In the genomic region with DNA sequence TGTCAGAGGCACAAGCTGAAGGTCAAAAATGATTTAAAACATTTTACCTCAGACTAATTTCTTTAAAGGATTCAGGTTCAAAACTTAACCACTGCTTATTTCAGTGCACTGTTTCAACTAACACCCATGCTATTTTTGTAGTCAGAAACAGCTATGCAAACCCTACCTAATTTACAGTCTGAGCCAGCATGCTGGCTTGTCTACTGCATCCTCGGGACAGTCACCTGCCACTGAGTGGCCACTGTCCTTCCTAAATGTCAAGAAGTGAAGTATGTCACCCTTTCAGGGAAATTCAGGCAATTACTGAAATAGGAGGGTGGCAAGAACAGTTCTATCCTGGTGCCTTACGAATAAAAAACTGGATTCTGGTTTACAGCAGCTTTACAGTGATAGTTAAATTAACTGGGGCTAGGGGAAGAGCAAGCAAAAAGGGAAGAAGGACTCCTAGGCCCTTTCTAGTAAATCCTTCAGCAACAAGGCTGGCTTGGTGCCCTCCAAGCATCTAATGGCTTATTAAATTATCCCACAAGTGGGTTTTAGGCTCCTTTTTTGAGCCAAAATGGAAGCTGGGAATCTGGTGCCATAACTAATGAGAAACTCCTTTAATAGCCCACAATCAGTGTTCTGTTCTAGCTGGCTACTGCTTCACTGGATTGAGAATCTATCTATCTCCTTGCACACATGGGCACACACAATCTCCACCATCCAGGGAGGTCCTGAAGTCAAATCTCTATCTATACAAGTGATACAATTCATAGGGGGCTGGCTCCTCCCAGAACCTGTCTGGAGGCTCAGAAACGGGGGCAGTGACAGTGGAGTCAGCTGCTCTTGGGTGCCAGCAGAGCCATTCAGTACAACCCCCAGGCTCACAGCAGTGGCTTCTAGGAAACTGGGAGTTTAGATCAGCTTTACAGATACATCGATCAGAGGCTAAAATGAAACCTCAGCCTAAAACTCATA, we compare ENCODE assay signal across 11 cellular contexts. TPM values are rescaled to one million over a fixed set of nuclear protein-coding genes. Genes with fewer than 3 reads are reported as not detected.
DNase-seq lines count a peak whose midpoint lies in the region; ATAC-seq, FAIRE-seq and TF ChIP-seq lines count a peak whose summit lies in the region.
"Had no signal": no experiment of that assay in that cellular context is flagged by ENCODE, and none has a peak within 500 bp of the region (broad histone marks: within the 10 kb centered on the region; RNA-seq: fewer than 3 reads in every experiment).

No MANE protein-coding gene starts in this region.

- H3K4me1 Mint-ChIP-seq in activated CD4-positive, alpha-beta T cell treated with anti-CD3 and anti-CD28 coated beads, Interleukin-2, amount 10 ng/mL, durations not matched to agents 7 days and 5 days: peaks cover 54% of the 10 kb centered on the region
- H3K4me1 Mint-ChIP-seq in activated CD8-positive, alpha-beta T cell treated with anti-CD3 and anti-CD28 coated beads, Interleukin-2, amount 10 ng/mL, durations not matched to agents 7 days and 5 days (ENCODE audit: low read depth): peaks cover 72% of the 10 kb centered on the region
- H3K4me1 Mint-ChIP-seq in immature natural killer cell: peaks cover 71 to 77% of the 10 kb centered on the region in 2 donors

- H3K27me3 ChIP-seq in stomach: no peaks in the 10 kb centered on the region
- H3K27me3 ChIP-seq: suprapubic skin had no signal

- no peak for ATAC-seq in activated CD8-positive, alpha-beta T cell treated with anti-CD3 and anti-CD28 coated beads, Interleukin-2, amount 10 ng/mL, durations not matched to agents 7 days and 5 days
- no peak for ATAC-seq in GM18867 (IDR thresholded peaks at IDR 0.05; ENCODE audit: unreplicated experiment)

- H3K36me3 Mint-ChIP-seq in activated CD4-positive, alpha-beta T cell treated with anti-CD3 and anti-CD28 coated beads, Interleukin-2, amount 10 ng/mL, durations not matched to agents 7 days and 5 days (ENCODE audit: low read depth): peaks cover 55% of the 10 kb centered on the region
- H3K36me3 Mint-ChIP-seq in activated CD8-positive, alpha-beta T cell treated with anti-CD3 and anti-CD28 coated beads, Interleukin-2, amount 10 ng/mL, durations not matched to agents 7 days and 5 days (ENCODE audit: low read depth): peaks cover 67% of the 10 kb centered on the region
- peaks cover 4 to 44% (median 9%) of the 10 kb centered on the region in 3 donors for H3K36me3 Mint-ChIP-seq in immature natural killer cell

- peaks cover 59 to 99% (median 92%) of the 10 kb centered on the region in 4 donors for H3K36me3 ChIP-seq in stomach

- no peak for DNase-seq in activated CD4-positive, alpha-beta T cell treated with anti-CD3 and anti-CD28 coated beads, Interleukin-2, amount 10 ng/mL, durations not matched to agents 7 days and 5 days
- DNase-seq in activated CD4-positive, alpha-beta T cell treated with anti-CD3 and anti-CD28 coated beads for 48 hours: no peak
- peak; percentile 27 for DNase-seq in activated CD8-positive, alpha-beta T cell treated with anti-CD3 and anti-CD28 coated beads, Interleukin-2, amount 10 ng/mL, durations not matched to agents 7 days and 5 days
- DNase-seq in immature natural killer cell (no peak), stomach (peak; percentile 8), NCI-H82 (lab: John Stamatoyannopoulos, UW) (no peak), RCC 7860 (ENCODE audit: low spot score) (no peak)
- DNase-seq: GOT3, NCI-H524 had no signal

- peaks cover 25 to 77% (median 33%) of the 10 kb centered on the region in 4 donors for H3K4me1 ChIP-seq in stomach

- H3K27me3 Mint-ChIP-seq in activated CD4-positive, alpha-beta T cell treated with anti-CD3 and anti-CD28 coated beads, Interleukin-2, amount 10 ng/mL, durations not matched to agents 7 days and 5 days: no peaks in the 10 kb centered on the region
- no peaks in the 10 kb centered on the region for H3K27me3 Mint-ChIP-seq in activated CD8-positive, alpha-beta T cell treated with anti-CD3 and anti-CD28 coated beads, Interleukin-2, amount 10 ng/mL, durations not matched to agents 7 days and 5 days (ENCODE audit: low read depth)
- H3K27me3 Mint-ChIP-seq in immature natural killer cell (ENCODE audit: low read depth in 3 of 3): peaks cover 0 to 16% (median 10%) of the 10 kb centered on the region in 3 donors

- POLR2A ChIA-PET in activated CD4-positive, alpha-beta T cell treated with anti-CD3 and anti-CD28 coated beads, Interleukin-2, amount 10 ng/mL, durations not matched to agents 7 days and 5 days (lab: Charles Lee): interaction anchor here (0.6 kb wide), 1 partner anchor 8 kb away, joined by 3 read pairs; no protein-coding TSS in a partner anchor
- POLR2A ChIA-PET in activated CD8-positive, alpha-beta T cell treated with anti-CD3 and anti-CD28 coated beads, Interleukin-2, amount 10 ng/mL, durations not matched to agents 7 days and 5 days (lab: Charles Lee): interaction anchor here (1.1 to 3.0 kb wide), 2 partner anchors 10 to 14 kb away, joined by 4 to 16 read pairs; no protein-coding TSS in a partner anchor

- FAIRE-seq in RCC 7860 (lab: Jason Lieb, UNC): no peak

- no peak overlapping the region for H3K4me3 ChIP-seq in stomach
- H3K4me3 ChIP-seq: suprapubic skin had no signal

- WGBS in stomach, 5 donors: 70 to 83% (median 79%) methylated on average over 4 of the region's 4 CpGs

- H3K27ac Mint-ChIP-seq in activated CD4-positive, alpha-beta T cell treated with anti-CD3 and anti-CD28 coated beads, Interleukin-2, amount 10 ng/mL, durations not matched to agents 7 days and 5 days: peak overlapping the region; percentile 0
- peak overlapping the region; percentile 65 for H3K27ac Mint-ChIP-seq in activated CD8-positive, alpha-beta T cell treated with anti-CD3 and anti-CD28 coated beads, Interleukin-2, amount 10 ng/mL, durations not matched to agents 7 days and 5 days
- peak overlapping the region; percentile 13 to 84 (median 72) for H3K27ac Mint-ChIP-seq in immature natural killer cell

- H3K9me3 Mint-ChIP-seq in activated CD4-positive, alpha-beta T cell treated with anti-CD3 and anti-CD28 coated beads, Interleukin-2, amount 10 ng/mL, durations not matched to agents 7 days and 5 days: no peaks in the 10 kb centered on the region
- no peaks in the 10 kb centered on the region for H3K9me3 Mint-ChIP-seq in activated CD8-positive, alpha-beta T cell treated with anti-CD3 and anti-CD28 coated beads, Interleukin-2, amount 10 ng/mL, durations not matched to agents 7 days and 5 days (ENCODE audit: insufficient read depth)
- no peaks in the 10 kb centered on the region for H3K9me3 Mint-ChIP-seq in immature natural killer cell

- no peak for TF ChIP-seq CTCF in stomach (IDR thresholded peaks at IDR 0.05)

- no peak for TF ChIP-seq EP300 in stomach (IDR thresholded peaks at IDR 0.05)

- peak overlapping the region in 3 of 5 donors; percentile 6 to 18 (median 8) for H3K27ac ChIP-seq in stomach
- H3K27ac ChIP-seq: suprapubic skin had no signal

- intact Hi-C loops in stomach (cut with DNase I; ENCODE audit: low total_unique reads): no loop called here

- H3K9me3 ChIP-seq in stomach: no peaks in the 10 kb centered on the region
- H3K9me3 ChIP-seq: suprapubic skin had no signal

- no peak for TF ChIP-seq POLR2A in stomach (IDR thresholded peaks at IDR 0.05)

- H3K4me3 Mint-ChIP-seq in activated CD4-positive, alpha-beta T cell treated with anti-CD3 and anti-CD28 coated beads, Interleukin-2, amount 10 ng/mL, durations not matched to agents 7 days and 5 days: no peak overlapping the region
- no peak overlapping the region for H3K4me3 Mint-ChIP-seq in activated CD8-positive, alpha-beta T cell treated with anti-CD3 and anti-CD28 coated beads, Interleukin-2, amount 10 ng/mL, durations not matched to agents 7 days and 5 days
- H3K4me3 Mint-ChIP-seq in immature natural killer cell: peak overlapping the region in 1 of 5 donors; percentile 7

- CTCF ChIA-PET in activated CD4-positive, alpha-beta T cell treated with anti-CD3 and anti-CD28 coated beads, Interleukin-2, amount 10 ng/mL, durations not matched to agents 7 days and 5 days (lab: Charles Lee): interaction anchor here (1.5 to 5.7 kb wide), 4 partner anchors 36 to 56 kb away, joined by 4 to 73 read pairs (median 38); a partner anchor contains a TSS
- CTCF ChIA-PET in activated CD8-positive, alpha-beta T cell treated with anti-CD3 and anti-CD28 coated beads, Interleukin-2, amount 10 ng/mL, durations not matched to agents 7 days and 5 days (lab: Charles Lee): interaction anchor here (1.2 to 28.2 kb wide), 3 partner anchors 19 to 80 kb away, joined by 3 to 1088 read pairs (median 170); a partner anchor contains a TSS

RNA-seq across cellular contexts. Expression of a gene that starts 43.4 kb away (rescaled TPM):
- total RNA-seq in activated CD4-positive, alpha-beta T cell treated with anti-CD3 and anti-CD28 coated beads, Interleukin-2, amount 10 ng/mL, durations not matched to agents 7 days and 5 days: 10 to 100 TPM; 29.7 to 29.8 TPM
- 10 to 100 TPM; 49.9 to 50.9 TPM for total RNA-seq in activated CD8-positive, alpha-beta T cell treated with anti-CD3 and anti-CD28 coated beads, Interleukin-2, amount 10 ng/mL, durations not matched to agents 7 days and 5 days
- polyA plus RNA-seq in immature natural killer cell (10 to 100 TPM in 1 of 3 donors, 1 to 10 TPM in 1, under 1 TPM in 1; 0.08 to 13.5 (median 5.3) TPM), stomach (1 to 10 TPM; 2.5 to 8.1 (median 7.3) TPM)
- 10 to 100 TPM in 2 of 5 donors, 1 to 10 TPM in 3; 5.3 to 21.7 (median 9.8) TPM for total RNA-seq in stomach

Comparison
In these comparisons a context has a peak if more than half of its experiments do, and no peak if none do; other contexts are left out.
1. DNase-seq: peak in activated CD8-positive, alpha-beta T cell treated with anti-CD3 and anti-CD28 coated beads, Interleukin-2, amount 10 ng/mL, durations not matched to agents 7 days and 5 days (single experiment) and stomach (single experiment); none in activated CD4-positive, alpha-beta T cell treated with anti-CD3 and anti-CD28 coated beads, Interleukin-2, amount 10 ng/mL, durations not matched to agents 7 days and 5 days (single experiment), activated CD4-positive, alpha-beta T cell treated with anti-CD3 and anti-CD28 coated beads for 48 hours (single experiment), immature natural killer cell (0 of 3), NCI-H82 (single experiment) and RCC 7860 (single experiment).
2. H3K27ac Mint-ChIP-seq: peak in every context shown above with its lines; median percentile 72 in immature natural killer cell; 65 in activated CD8-positive, alpha-beta T cell treated with anti-CD3 and anti-CD28 coated beads, Interleukin-2, amount 10 ng/mL, durations not matched to agents 7 days and 5 days; 0 in activated CD4-positive, alpha-beta T cell treated with anti-CD3 and anti-CD28 coated beads, Interleukin-2, amount 10 ng/mL, durations not matched to agents 7 days and 5 days.